Comparison of ENCODE assay signal across 1 cellular context in the genomic region with DNA sequence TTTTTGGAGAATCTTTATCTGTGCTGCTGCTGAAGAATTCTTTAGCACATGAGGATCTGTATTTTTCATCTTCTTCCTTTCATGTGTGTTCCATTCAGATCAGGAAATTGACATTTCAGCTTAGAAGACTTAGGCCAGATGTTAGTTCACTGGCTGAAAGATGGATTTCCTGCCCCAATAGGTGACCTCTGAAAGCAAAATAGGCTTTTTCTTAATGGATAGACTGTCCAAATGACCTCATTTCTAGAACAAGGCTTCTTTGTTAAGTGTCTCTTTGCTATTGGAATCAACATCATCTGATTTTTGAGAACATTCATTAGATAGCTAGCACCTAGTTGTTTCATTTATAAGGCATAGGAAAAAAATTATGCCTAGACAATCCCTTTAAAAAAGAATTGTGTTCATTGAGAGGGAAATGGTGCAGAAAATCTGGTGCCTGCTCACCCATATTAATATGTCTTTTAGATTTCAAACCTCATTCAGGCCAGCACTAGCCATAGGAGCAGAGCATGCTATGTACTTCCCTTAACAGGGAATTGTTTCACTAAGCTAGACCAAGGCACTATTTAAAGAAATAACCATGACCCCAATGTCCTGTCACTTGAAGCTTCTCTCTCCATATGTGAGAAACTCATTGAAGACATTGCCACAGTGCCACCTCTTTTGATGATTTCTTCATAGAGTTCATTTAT.
TF ChIP-seq lines count a peak whose summit lies in the region.

No MANE protein-coding gene starts in this region.

TF ChIP-seq in IMR-90, 13 proteins besides CTCF, POLR2A, EP300 and RAD21:
- TF ChIP-seq CHD1 (IDR thresholded peaks at IDR 0.05; ENCODE audit: low read depth, low read length) (no peak), RCOR1 (IDR thresholded peaks at IDR 0.05; ENCODE audit: insufficient replicate concordance, low read length) (no peak), CEBPB (IDR thresholded peaks at IDR 0.05; ENCODE audit: low read depth, low read length) (no peak), MAFK (IDR thresholded peaks at IDR 0.05; ENCODE audit: low read depth, low read length) (no peak), NFE2L2 (IDR thresholded peaks at IDR 0.05; ENCODE audit: low read depth, low read length) (no peak), MXI1 (IDR thresholded peaks at IDR 0.05; ENCODE audit: borderline replicate concordance, low read depth, low read length) (no peak), MAZ (IDR thresholded peaks at IDR 0.05; ENCODE audit: borderline replicate concordance, low read depth, low read length) (no peak), FOS (IDR thresholded peaks at IDR 0.05; ENCODE audit: low read depth, low read length) (no peak), RFX5 (IDR thresholded peaks at IDR 0.05; ENCODE audit: low read depth, low read length) (no peak), SMC3 (IDR thresholded peaks at IDR 0.05; ENCODE audit: low read depth, low read length) (no peak), BHLHE40 (IDR thresholded peaks at IDR 0.05; ENCODE audit: low read depth, low read length) (no peak)
- TF ChIP-seq, protein P1, sequence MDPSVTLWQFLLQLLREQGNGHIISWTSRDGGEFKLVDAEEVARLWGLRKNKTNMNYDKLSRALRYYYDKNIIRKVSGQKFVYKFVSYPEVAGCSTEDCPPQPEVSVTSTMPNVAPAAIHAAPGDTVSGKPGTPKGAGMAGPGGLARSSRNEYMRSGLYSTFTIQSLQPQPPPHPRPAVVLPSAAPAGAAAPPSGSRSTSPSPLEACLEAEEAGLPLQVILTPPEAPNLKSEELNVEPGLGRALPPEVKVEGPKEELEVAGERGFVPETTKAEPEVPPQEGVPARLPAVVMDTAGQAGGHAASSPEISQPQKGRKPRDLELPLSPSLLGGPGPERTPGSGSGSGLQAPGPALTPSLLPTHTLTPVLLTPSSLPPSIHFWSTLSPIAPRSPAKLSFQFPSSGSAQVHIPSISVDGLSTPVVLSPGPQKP (IDR thresholded peaks at IDR 0.05; ENCODE audit: borderline replicate concordance, low read depth, low read length): no peak
- TF ChIP-seq, protein P2, sequence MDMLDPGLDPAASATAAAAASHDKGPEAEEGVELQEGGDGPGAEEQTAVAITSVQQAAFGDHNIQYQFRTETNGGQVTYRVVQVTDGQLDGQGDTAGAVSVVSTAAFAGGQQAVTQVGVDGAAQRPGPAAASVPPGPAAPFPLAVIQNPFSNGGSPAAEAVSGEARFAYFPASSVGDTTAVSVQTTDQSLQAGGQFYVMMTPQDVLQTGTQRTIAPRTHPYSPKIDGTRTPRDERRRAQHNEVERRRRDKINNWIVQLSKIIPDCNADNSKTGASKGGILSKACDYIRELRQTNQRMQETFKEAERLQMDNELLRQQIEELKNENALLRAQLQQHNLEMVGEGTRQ (IDR thresholded peaks at IDR 0.05; ENCODE audit: low read depth, low read length): no peak
TF ChIP-seq in IMR-90: peak in this region for 0.
